ENCODE assay signal across 26 cellular contexts in the genomic region with DNA sequence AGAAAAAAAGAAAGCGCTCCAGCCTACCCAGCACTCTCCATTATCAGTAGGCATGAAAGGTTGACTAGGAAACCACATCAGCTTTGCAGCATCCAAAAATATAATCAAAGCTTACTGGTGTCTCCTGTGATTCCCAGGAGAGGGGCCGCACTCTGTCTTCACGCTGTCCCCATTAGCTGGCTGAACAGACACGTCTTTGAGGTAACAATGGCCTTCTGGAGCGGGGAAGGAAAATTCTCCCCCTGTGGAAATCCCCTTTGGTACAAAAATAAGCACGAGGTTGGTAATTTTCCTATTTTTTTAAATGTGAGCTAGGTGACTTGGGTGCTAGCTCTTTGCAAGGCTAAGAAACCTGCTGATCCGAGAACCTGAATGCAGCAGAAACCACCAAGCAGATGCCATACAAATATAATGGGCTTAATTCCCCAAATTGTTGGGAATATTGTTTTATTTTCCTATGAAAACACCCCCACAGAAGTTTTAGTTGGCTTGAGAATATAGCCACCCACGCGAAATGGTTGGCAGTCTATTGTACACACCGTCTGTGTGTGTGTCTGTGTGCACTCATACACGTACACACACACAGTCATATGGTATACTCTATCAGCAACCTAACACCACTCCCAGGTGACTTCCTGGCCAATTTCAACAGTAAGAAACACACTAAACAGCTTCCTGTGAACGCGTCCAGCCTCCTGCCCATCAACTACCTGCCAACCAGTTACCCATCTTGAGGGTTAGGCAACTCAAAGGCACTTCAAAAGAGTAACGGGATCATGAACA.
A peak's percentile ranks its signal among the peaks of the same experiment; 100 is the strongest.
DNase-seq lines count a peak whose midpoint lies in the region; ATAC-seq, FAIRE-seq and TF ChIP-seq lines count a peak whose summit lies in the region.
"Had no signal": no experiment of that assay in that cellular context is flagged by ENCODE, and none has a peak within 500 bp of the region (broad histone marks: within the 10 kb centered on the region; RNA-seq: fewer than 3 reads in every experiment).

No MANE protein-coding gene starts in this region.

- no peak for TF ChIP-seq CTCF in GM12865 (IDR thresholded peaks at IDR 0.05; ENCODE audit: insufficient read depth, low read depth, low read length, missing control alignments)
- no peak for TF ChIP-seq CTCF in bronchial epithelial cell (IDR thresholded peaks at IDR 0.05; ENCODE audit: insufficient read depth, low read length, severe bottlenecking)

- 43 to 47% methylated on average over 14 of the region's 14 CpGs for WGBS in GM23248 (ENCODE audit: low coverage in 1 of 2, low lambda C conversion rate in 2 of 2, missing lambda C conversion rate in 2 of 2), 2 experiments

- H3K9me3 ChIP-seq in BLaER1 = peaks cover 22% of the 10 kb centered on the region
- H3K9me3 ChIP-seq in GM23248 (ENCODE audit: low read depth) = no peaks in the 10 kb centered on the region
- H3K9me3 ChIP-seq: esophagus squamous epithelium, right lobe of liver had no signal

- DNase-seq in GM12865 (ENCODE audit: low read depth) = peak; percentile 27
- DNase-seq in bronchial epithelial cell (ENCODE audit: low read depth) = peak; percentile 9
- DNase-seq in GM23248 = no peak
- DNase-seq in NCI-H1092 (lab: John Stamatoyannopoulos, UW) = no peak
- DNase-seq in pons (ENCODE audit: low spot score) = no peak
- DNase-seq: activated CD8-positive, alpha-beta T cell treated with anti-CD3 and anti-CD28 coated beads, Interleukin-2, amount 10 ng/mL, durations not matched to agents 7 days and 5 days; amniotic stem cell; dorsolateral prefrontal cortex; esophagus squamous epithelium; foreskin keratinocyte; heart left ventricle; islet precursor cell; left ventricle myocardium inferior; MV-4-11; NCI-H226; posterior cingulate gyrus; right lobe of liver; spleen; stimulated activated CD8-positive, alpha-beta memory T cell treated with anti-CD3 and anti-CD28 coated beads, Interleukin-4, amount 100 ng/mL, for 48 hours; stomach; T-helper 9 cell had no signal

- ATAC-seq in HG03442 (IDR thresholded peaks at IDR 0.05; ENCODE audit: unreplicated experiment) = peak; percentile 53
- ATAC-seq: activated CD8-positive, alpha-beta T cell treated with anti-CD3 and anti-CD28 coated beads, Interleukin-2, amount 10 ng/mL, durations not matched to agents 7 days and 5 days; foreskin keratinocyte; HCT116; heart left ventricle; right lobe of liver had no signal

- H3K4me2 ChIP-seq in BLaER1 (peak overlapping the region; percentile 80), GM23248 (ENCODE audit: unreplicated experiment) (no peak overlapping the region)

- H3K4me1 ChIP-seq in BLaER1 (peaks cover 29% of the 10 kb centered on the region), GM23248 (ENCODE audit: insufficient read depth) (no peaks in the 10 kb centered on the region)
- H3K4me1 ChIP-seq: esophagus squamous epithelium, heart left ventricle, left ventricle myocardium inferior, right lobe of liver, spleen, stomach had no signal

- H3K27me3 ChIP-seq in BLaER1 (no peaks in the 10 kb centered on the region), bronchial epithelial cell (ENCODE audit: control insufficient read depth, insufficient read depth, low read length) (no peaks in the 10 kb centered on the region), GM23248 (replicated peaks; ENCODE audit: insufficient read depth) (no peaks in the 10 kb centered on the region)
- H3K27me3 ChIP-seq: dorsolateral prefrontal cortex, esophagus squamous epithelium, foreskin keratinocyte, right lobe of liver, stomach had no signal

- H3K36me3 ChIP-seq in BLaER1 (no peaks in the 10 kb centered on the region), bronchial epithelial cell (ENCODE audit: control insufficient read depth, insufficient read depth, low read length) (no peaks in the 10 kb centered on the region), GM23248 (ENCODE audit: low read depth) (no peaks in the 10 kb centered on the region)
- H3K36me3 ChIP-seq: esophagus squamous epithelium, heart left ventricle, left ventricle myocardium inferior, right lobe of liver, spleen, stomach had no signal

- in situ Hi-C loops in GM23248 (cut with MboI) = loop anchor here (25.0 kb wide), 1 partner anchor 240 kb away; a partner anchor contains a TSS

- H2AFZ ChIP-seq in GM23248 = no peak overlapping the region

- no peaks in the 10 kb centered on the region for H3K79me2 ChIP-seq in GM23248 (ENCODE audit: insufficient read depth)

- H3K9ac ChIP-seq in BLaER1 (peak overlapping the region; percentile 4; the same call in 1 of the 2 replicates), GM23248 (no peak overlapping the region)

- H4K20me1 ChIP-seq in BLaER1 (no peaks in the 10 kb centered on the region), GM23248 (ENCODE audit: insufficient read depth) (no peaks in the 10 kb centered on the region)

- FAIRE-seq in bronchial epithelial cell (lab: Jason Lieb, UNC) = no peak
- FAIRE-seq: endometrium had no signal

- H3K27ac ChIP-seq in BLaER1 = peak overlapping the region; percentile 63
- no peak overlapping the region for H3K27ac ChIP-seq in GM23248
- H3K27ac ChIP-seq: C4-2B, dorsolateral prefrontal cortex, esophagus squamous epithelium, foreskin keratinocyte, heart left ventricle, left ventricle myocardium inferior, right lobe of liver, spleen, stomach had no signal

- no peaks in the 10 kb centered on the region for H3F3A ChIP-seq in GM23248 (ENCODE audit: insufficient read depth)

- H3K9me2 ChIP-seq in GM23248 (ENCODE audit: insufficient read depth) = no peaks in the 10 kb centered on the region

- H3K4me3 ChIP-seq in BLaER1 (peak overlapping the region; percentile 40; the same call in 1 of the 2 replicates), GM12865 (ENCODE audit: low read depth, low read length) (no peak overlapping the region), bronchial epithelial cell (ENCODE audit: low read depth, low read length) (no peak overlapping the region), GM23248 (no peak overlapping the region)
- H3K4me3 ChIP-seq: dorsolateral prefrontal cortex, esophagus squamous epithelium, heart left ventricle, left ventricle myocardium inferior, right lobe of liver, spleen, stomach had no signal

Comparison
In these comparisons a context has a peak if more than half of its experiments do, and no peak if none do; other contexts are left out.
1. DNase-seq: peak in GM12865 (single experiment) and bronchial epithelial cell (single experiment); none in GM23248 (single experiment), NCI-H1092 (single experiment) and pons (single experiment).